1 cellular context compared by ENCODE assay signal in the genomic region with DNA sequence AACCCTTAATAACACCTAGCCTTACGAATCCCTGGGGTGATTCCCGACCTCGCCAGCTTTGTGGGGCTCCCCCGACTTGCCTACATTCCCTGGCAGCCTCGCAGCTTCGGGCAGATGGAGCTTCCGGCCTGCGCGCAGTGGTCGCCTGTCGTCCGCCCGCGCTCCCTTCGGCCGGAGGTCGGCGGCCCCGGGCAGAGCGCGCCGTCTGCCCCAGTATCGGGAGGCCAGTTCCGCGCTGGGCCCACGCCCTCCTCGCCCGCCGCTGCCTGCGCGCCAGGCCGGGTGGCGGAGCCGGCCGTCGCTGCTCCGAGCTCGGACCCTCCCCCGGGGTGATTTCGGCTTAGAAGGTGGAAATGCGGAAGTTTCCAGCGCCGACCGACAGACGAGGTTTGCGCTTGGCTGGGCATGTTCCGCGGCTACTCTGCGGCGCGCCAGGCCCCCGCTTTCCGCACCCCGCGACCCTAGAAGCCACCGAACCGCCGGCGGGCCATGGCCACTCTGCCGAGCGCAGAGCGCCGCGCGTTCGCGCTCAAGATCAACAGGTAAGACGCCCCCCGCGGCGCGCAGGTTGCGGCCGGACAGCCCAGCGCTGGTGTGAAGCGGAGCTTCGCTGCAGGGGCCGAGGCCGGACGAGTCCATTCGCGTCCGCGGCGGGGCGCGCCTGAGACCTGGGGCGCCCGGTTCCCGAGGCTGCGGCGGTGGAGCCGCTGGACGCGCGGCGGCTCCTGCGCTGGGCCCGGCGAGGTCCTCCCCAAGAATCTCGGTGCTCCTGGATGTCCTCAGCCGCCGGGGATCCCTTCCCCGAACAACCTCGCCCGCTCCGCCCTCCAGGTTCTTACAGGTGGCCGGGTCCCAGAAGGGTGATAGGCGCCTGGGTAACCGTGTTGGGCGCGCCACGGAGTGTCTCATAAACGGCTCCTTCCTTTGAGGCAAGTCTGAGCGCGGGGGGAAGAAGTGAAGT.
TF ChIP-seq lines count a peak whose summit lies in the region.

Gene DOCK8 (plus strand): TSS at position 378 of the 961 bp plus-strand sequence. CDS start 112 bp downstream, at position 490.

TF ChIP-seq in K562, 482 proteins besides CTCF, POLR2A, EP300 and RAD21 (continued from another document and continues in another):
- TF ChIP-seq FOXM1 (IDR thresholded peaks at IDR 0.05; ENCODE audit: low read depth) (no peak), FOXM1 (CRISPR knock-in tag; IDR thresholded peaks at IDR 0.05; ENCODE audit: low read depth) (0 out of 2 replicates have a peak, but pooled peaks have one; percentile 63), TCF3 (CRISPR knock-in tag; IDR thresholded peaks at IDR 0.05) (0 out of 2 replicates have a peak, but pooled peaks have one; percentile 28), CREB1 (IDR thresholded peaks at IDR 0.05) (no peak; the same call in 1 of the 2 replicates), CREB1 (CRISPR knock-in tag; IDR thresholded peaks at IDR 0.05) (0 out of 2 replicates have a peak, but pooled peaks have one; percentile 42), L3MBTL2 (IDR thresholded peaks at IDR 0.05) (peak; percentile 85), HNRNPL (IDR thresholded peaks at IDR 0.05; ENCODE audit: low read depth, low read length) (peak; percentile 33; the same call in 1 of the 2 replicates), ZNF436 (CRISPR knock-in tag; IDR thresholded peaks at IDR 0.05) (no peak), CBX1 (IDR thresholded peaks at IDR 0.05; ENCODE audit: low read depth) (0 out of 2 replicates have a peak, but pooled peaks have one; percentile 75), THRB (CRISPR knock-in tag; conservative IDR thresholded peaks at IDR 0.05) (no peak), TAF1 (IDR thresholded peaks at IDR 0.05; ENCODE audit: control insufficient read depth, extremely low read depth, insufficient read depth, low read length, severe bottlenecking) (peak; percentile 54), BDP1 (IDR thresholded peaks at IDR 0.05; ENCODE audit: insufficient read depth, insufficient read length) (no peak), NR4A1 (CRISPR knock-in tag; IDR thresholded peaks at IDR 0.05) (no peak), NR4A1 (tag; IDR thresholded peaks at IDR 0.05) (peak; percentile 18; the same call in 1 of the 2 replicates), SMAD4 (CRISPR knock-in tag; conservative IDR thresholded peaks at IDR 0.05) (peak; percentile 71; the same call in 1 of the 2 replicates), ETS2 (tag; IDR thresholded peaks at IDR 0.05; ENCODE audit: borderline replicate concordance, poor library complexity, severe bottlenecking) (no peak), ZFX (CRISPR knock-in tag; IDR thresholded peaks at IDR 0.05) (peak; percentile 95), FOXA3 (CRISPR knock-in tag; conservative IDR thresholded peaks at IDR 0.05 in 1 of 2, IDR thresholded peaks at IDR 0.05 in 1 of 2) (peak in 1 of 2 experiments; percentile 62; a peak in 1 of 4 replicates), TEAD1 (CRISPR knock-in tag; IDR thresholded peaks at IDR 0.05) (peak in 1 of 2 experiments; percentile 89; a peak in 2 of 4 replicates), ZC3H11A (IDR thresholded peaks at IDR 0.05; ENCODE audit: low read depth, low read length) (no peak), NCOA1 (IDR thresholded peaks at IDR 0.05; ENCODE audit: low read depth) (no peak), ZEB2 (IDR thresholded peaks at IDR 0.05) (peak; percentile 82; the same call in 1 of the 2 replicates), MTA3 (IDR thresholded peaks at IDR 0.05; ENCODE audit: borderline replicate concordance) (0 out of 2 replicates have a peak, but pooled peaks have one; percentile 80), NRF1 (conservative IDR thresholded peaks at IDR 0.05 in 1 of 2, IDR thresholded peaks at IDR 0.05 in 1 of 2) (peak; percentile 51 to 68), UBTF (IDR thresholded peaks at IDR 0.05; ENCODE audit: borderline replicate concordance in 1 of 2, low read depth in 2 of 2, low read length in 2 of 2) (peak; percentile 88 to 92), RBFOX2 (IDR thresholded peaks at IDR 0.05; ENCODE audit: low read depth, low read length) (peak; percentile 98), CXXC5 (CRISPR knock-in tag; IDR thresholded peaks at IDR 0.05) (peak; percentile 89), TOE1 (IDR thresholded peaks at IDR 0.05; ENCODE audit: borderline replicate concordance) (0 out of 2 replicates have a peak, but pooled peaks have one; percentile 3), TOE1 (CRISPR knock-in tag; IDR thresholded peaks at IDR 0.05; ENCODE audit: borderline replicate concordance, low read depth) (no peak), SP1 (CRISPR knock-in tag; IDR thresholded peaks at IDR 0.05) (peak; percentile 49; the same call in 1 of the 2 replicates), YY1 (IDR thresholded peaks at IDR 0.05; ENCODE audit: borderline replicate concordance in 1 of 3, control insufficient read depth in 1 of 3, extremely low read depth in 1 of 3, insufficient read depth in 3 of 3, insufficient read length in 1 of 3, insufficient replicate concordance in 2 of 3, low read depth in 1 of 3, low read length in 2 of 3) (peak in 1 of 3 experiments; percentile 27), MYC (IDR thresholded peaks at IDR 0.05; ENCODE audit: low read depth, low read length) (peak; percentile 48; the same call in 1 of the 2 replicates), MYC (CRISPR knock-in tag; IDR thresholded peaks at IDR 0.05; ENCODE audit: borderline replicate concordance, low read depth) (no peak), ZBTB43 (CRISPR knock-in tag; IDR thresholded peaks at IDR 0.05) (no peak), RBBP5 (IDR thresholded peaks at IDR 0.05; ENCODE audit: borderline replicate concordance, insufficient read depth, low read length, poor library complexity, severe bottlenecking) (peak; percentile 68), MAX (CRISPR knock-in tag; IDR thresholded peaks at IDR 0.05) (peak; percentile 51), CCNT2 (IDR thresholded peaks at IDR 0.05; ENCODE audit: borderline replicate concordance, extremely low read depth, insufficient read length, low read depth, low read length) (peak; percentile 77), CBX3 (IDR thresholded peaks at IDR 0.05; ENCODE audit: borderline replicate concordance in 1 of 2, low read length in 2 of 2) (peak in 1 of 2 experiments; percentile 20; a peak in 1 of 3 replicates), GABPA (tag; conservative IDR thresholded peaks at IDR 0.05; ENCODE audit: low read depth) (peak; percentile 59)
- TF ChIP-seq, protein P1, sequence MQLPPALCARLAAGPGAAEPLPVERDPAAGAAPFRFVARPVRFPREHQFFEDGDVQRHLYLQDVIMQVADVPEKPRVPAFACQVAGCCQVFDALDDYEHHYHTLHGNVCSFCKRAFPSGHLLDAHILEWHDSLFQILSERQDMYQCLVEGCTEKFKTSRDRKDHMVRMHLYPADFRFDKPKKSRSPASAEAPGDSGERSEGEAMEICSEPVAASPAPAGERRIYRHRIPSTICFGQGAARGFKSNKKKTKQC (CRISPR knock-in tag; IDR thresholded peaks at IDR 0.05) = peak; percentile 77; the same call in 1 of the 2 replicates
- TF ChIP-seq, protein P2, sequence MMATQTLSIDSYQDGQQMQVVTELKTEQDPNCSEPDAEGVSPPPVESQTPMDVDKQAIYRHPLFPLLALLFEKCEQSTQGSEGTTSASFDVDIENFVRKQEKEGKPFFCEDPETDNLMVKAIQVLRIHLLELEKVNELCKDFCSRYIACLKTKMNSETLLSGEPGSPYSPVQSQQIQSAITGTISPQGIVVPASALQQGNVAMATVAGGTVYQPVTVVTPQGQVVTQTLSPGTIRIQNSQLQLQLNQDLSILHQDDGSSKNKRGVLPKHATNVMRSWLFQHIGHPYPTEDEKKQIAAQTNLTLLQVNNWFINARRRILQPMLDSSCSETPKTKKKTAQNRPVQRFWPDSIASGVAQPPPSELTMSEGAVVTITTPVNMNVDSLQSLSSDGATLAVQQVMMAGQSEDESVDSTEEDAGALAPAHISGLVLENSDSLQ (IDR thresholded peaks at IDR 0.05) = 0 out of 2 replicates have a peak, but pooled peaks have one; percentile 9
- TF ChIP-seq, protein P3, sequence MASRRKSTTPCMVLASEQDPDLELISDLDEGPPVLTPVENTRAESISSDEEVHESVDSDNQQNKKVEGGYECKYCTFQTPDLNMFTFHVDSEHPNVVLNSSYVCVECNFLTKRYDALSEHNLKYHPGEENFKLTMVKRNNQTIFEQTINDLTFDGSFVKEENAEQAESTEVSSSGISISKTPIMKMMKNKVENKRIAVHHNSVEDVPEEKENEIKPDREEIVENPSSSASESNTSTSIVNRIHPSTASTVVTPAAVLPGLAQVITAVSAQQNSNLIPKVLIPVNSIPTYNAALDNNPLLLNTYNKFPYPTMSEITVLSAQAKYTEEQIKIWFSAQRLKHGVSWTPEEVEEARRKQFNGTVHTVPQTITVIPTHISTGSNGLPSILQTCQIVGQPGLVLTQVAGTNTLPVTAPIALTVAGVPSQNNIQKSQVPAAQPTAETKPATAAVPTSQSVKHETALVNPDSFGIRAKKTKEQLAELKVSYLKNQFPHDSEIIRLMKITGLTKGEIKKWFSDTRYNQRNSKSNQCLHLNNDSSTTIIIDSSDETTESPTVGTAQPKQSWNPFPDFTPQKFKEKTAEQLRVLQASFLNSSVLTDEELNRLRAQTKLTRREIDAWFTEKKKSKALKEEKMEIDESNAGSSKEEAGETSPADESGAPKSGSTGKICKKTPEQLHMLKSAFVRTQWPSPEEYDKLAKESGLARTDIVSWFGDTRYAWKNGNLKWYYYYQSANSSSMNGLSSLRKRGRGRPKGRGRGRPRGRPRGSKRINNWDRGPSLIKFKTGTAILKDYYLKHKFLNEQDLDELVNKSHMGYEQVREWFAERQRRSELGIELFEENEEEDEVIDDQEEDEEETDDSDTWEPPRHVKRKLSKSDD (conservative IDR thresholded peaks at IDR 0.05; ENCODE audit: low read length) = 0 out of 2 replicates have a peak, but pooled peaks have one; percentile 8
